8 cellular contexts compared by ENCODE assay signal in genomic region chr1:35717911-35718476, GRCh38. TPM values are rescaled to one million over a fixed set of nuclear protein-coding genes. Genes with fewer than 3 reads are reported as not detected.
DNase-seq lines count a peak whose midpoint lies in the region; ATAC-seq and TF ChIP-seq lines count a peak whose summit lies in the region.

No MANE protein-coding gene starts in this region.

- no peaks in the 10 kb centered on the region for H3K36me3 ChIP-seq in mucosa of descending colon (ENCODE audit: low read depth)

- H3K4me1 ChIP-seq in mucosa of descending colon (ENCODE audit: low read depth) = peaks cover 5% of the 10 kb centered on the region

- H3K4me3 Mint-ChIP-seq in HFFc6 (peak overlapping the region; percentile 96), T-cell (peak overlapping the region; percentile 88 to 97 (median 91)), type B pancreatic cell (peak overlapping the region; percentile 91)

- no peaks in the 10 kb centered on the region for H3K9me3 Mint-ChIP-seq in HFFc6
- H3K9me3 Mint-ChIP-seq in T-cell = no peaks in the 10 kb centered on the region
- H3K9me3 Mint-ChIP-seq in type B pancreatic cell = no peaks in the 10 kb centered on the region

- peak overlapping the region; percentile 33 for H3K4me3 ChIP-seq in mucosa of descending colon

- CTCF ChIA-PET in T-cell (lab: Charles Lee) = interaction anchor here in 1 of 2 donors (0.5 to 1.0 kb wide), 2 partner anchors 9 to 71 kb away, joined by 3 to 4 read pairs; no protein-coding TSS in a partner anchor

- no peaks in the 10 kb centered on the region for H3K9me3 ChIP-seq in mucosa of descending colon

- intact Hi-C loops in mucosa of descending colon (cut with DNase I, micrococcal nuclease) = loop anchor here (5.0 kb wide), 2 partner anchors 141 to 151 kb away; no protein-coding TSS in a partner anchor

- TF ChIP-seq CTCF in C4-2B (conservative IDR thresholded peaks at IDR 0.05) = no peak
- TF ChIP-seq CTCF in HFFc6 (IDR thresholded peaks at IDR 0.05) = no peak
- TF ChIP-seq CTCF in mucosa of descending colon (IDR thresholded peaks at IDR 0.05) = no peak
- no peak for TF ChIP-seq CTCF in type B pancreatic cell (conservative IDR thresholded peaks at IDR 0.05)

- peak overlapping the region; percentile 98 for H3K27ac Mint-ChIP-seq in HFFc6
- peak overlapping the region; percentile 3 to 62 for H3K27ac Mint-ChIP-seq in T-cell
- no peak overlapping the region for H3K27ac Mint-ChIP-seq in type B pancreatic cell

- H3K27me3 Mint-ChIP-seq in HFFc6 (ENCODE audit: insufficient read depth) (no peaks in the 10 kb centered on the region; the same call in none of the 2 replicates), T-cell (no peaks in the 10 kb centered on the region), type B pancreatic cell (peaks cover 5% of the 10 kb centered on the region)

- DNase-seq in HFFc6 (peak; percentile 73), T-cell (no peak), epidermal melanocyte (ENCODE audit: insufficient read length, low spot score) (peak; percentile 64), mucosa of descending colon (peak; percentile 34 to 54 (median 37)), type B pancreatic cell (ENCODE audit: extremely low spot score, unreplicated experiment) (no peak)
- DNase-seq in stimulated activated naive CD4-positive, alpha-beta T cell treated with Interleukin-2 at 50 U/mL for 16 hours (lab: John Stamatoyannopoulos, UW) = no peak

- H3K36me3 Mint-ChIP-seq in HFFc6 (ENCODE audit: low read depth) (peaks cover 9% of the 10 kb centered on the region), T-cell (peaks cover 5% of the 10 kb centered on the region), type B pancreatic cell (peaks cover 4% of the 10 kb centered on the region)

- no peak for ATAC-seq in T-cell (replicated peaks in 1 of 4)
- peak; percentile 10 for ATAC-seq in mucosa of descending colon
- ATAC-seq in HG02981 (IDR thresholded peaks at IDR 0.05; ENCODE audit: unreplicated experiment) = no peak

- H3K27ac ChIP-seq in C4-2B = peak overlapping the region; percentile 87

- peaks cover 41% of the 10 kb centered on the region for H3K4me1 Mint-ChIP-seq in HFFc6 (ENCODE audit: low read depth)
- H3K4me1 Mint-ChIP-seq in T-cell = peaks cover 31 to 42% (median 32%) of the 10 kb centered on the region in 3 donors
- peaks cover 23% of the 10 kb centered on the region for H3K4me1 Mint-ChIP-seq in type B pancreatic cell (ENCODE audit: unreplicated experiment)

- POLR2A ChIA-PET in T-cell (lab: Charles Lee) = no interaction called here

RNA-seq across cellular contexts. Expression of gene C1orf216, which starts 0.7 kb away (rescaled TPM):
- total RNA-seq in HFFc6 (2021; fragmentation: NEBNext Ultra II Directional; extraction: Animal tissue kit (Norgen Biotek cat#: 25700)) = 10 to 100 TPM; 21.0 to 22.4 (median 21.8) TPM
- total RNA-seq in T-cell = 10 to 100 TPM in 1 of 5 donors, 1 to 10 TPM in 4; 4.1 to 10.7 (median 7.3) TPM
- total RNA-seq in mucosa of descending colon = 10 to 100 TPM in 1 of 3 donors, 1 to 10 TPM in 1, under 1 TPM in 1; 0.87 to 23.1 (median 3.9) TPM
- total RNA-seq in type B pancreatic cell (ENCODE audit: low replicate concordance) = 3.3 and 10.0 TPM in 2 replicates

RNA-seq across cellular contexts. Expression of gene CLSPN, which starts 51.8 kb away (rescaled TPM):
- 10 to 100 TPM; 13.5 to 30.1 (median 27.3) TPM for total RNA-seq in HFFc6 (2021; fragmentation: NEBNext Ultra II Directional; extraction: Animal tissue kit (Norgen Biotek cat#: 25700))
- total RNA-seq in T-cell = 1 to 10 TPM in 3 of 5 donors, under 1 TPM in 2; 0.61 to 2.4 (median 1.4) TPM
- 1 to 10 TPM; 1.4 to 8.6 (median 2.3) TPM for total RNA-seq in mucosa of descending colon
- total RNA-seq in type B pancreatic cell (ENCODE audit: low replicate concordance) = 11.2 and 29.7 TPM in 2 replicates

Comparison
In these comparisons a context has a peak if more than half of its experiments do, and no peak if none do; other contexts are left out.
1. DNase-seq: peak in HFFc6 (single experiment), epidermal melanocyte (single experiment) and mucosa of descending colon (3 of 3); none in T-cell (0 of 34), type B pancreatic cell (single experiment) and stimulated activated naive CD4-positive, alpha-beta T cell treated with Interleukin-2 at 50 U/mL for 16 hours (single experiment).
2. Peak in every context shown above with its lines, with median percentiles within 50 percentile points of each other: H3K4me3 Mint-ChIP-seq.